ENCODE assay signal across 8 cellular contexts in the genomic region with DNA sequence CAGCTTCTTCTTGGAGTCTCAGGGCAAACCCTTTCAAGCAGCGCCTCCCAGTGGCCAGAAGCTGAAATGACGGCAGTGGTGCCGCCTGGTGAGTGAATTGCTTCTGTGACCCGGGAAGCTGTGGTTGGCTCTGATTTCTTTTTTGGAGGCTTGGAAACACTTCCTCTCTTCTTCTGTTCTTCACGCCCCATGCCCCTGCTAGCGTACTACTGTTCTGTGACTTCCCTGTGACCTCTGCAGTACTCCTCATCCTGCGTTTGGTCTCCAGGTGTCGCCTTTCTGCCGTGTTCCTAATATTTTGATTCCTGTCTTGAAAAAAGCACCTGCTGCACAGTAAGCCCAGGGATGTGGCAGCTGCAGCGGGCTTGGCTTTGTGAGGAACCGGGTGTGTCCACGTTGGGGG.
DNase-seq lines count a peak whose midpoint lies in the region; ATAC-seq and TF ChIP-seq lines count a peak whose summit lies in the region.
"Not testable (repeated sequence)": the region's sequence is repeated elsewhere in the genome, so short reads cannot be mapped to it uniquely, and the experiment has no call there.

No MANE protein-coding gene starts in this region.

- H3K4me3 Mint-ChIP-seq in CD4-positive, CD25-positive, alpha-beta regulatory T cell, result not testable (repeated sequence)

- H3K27ac ChIP-seq in CD4-positive, CD25-positive, alpha-beta regulatory T cell (ENCODE audit: insufficient read depth, low read length, poor library complexity, severe bottlenecking); foreskin keratinocyte: not testable (repeated sequence)

- not testable (repeated sequence) for H3K27me3 Mint-ChIP-seq in CD4-positive, CD25-positive, alpha-beta regulatory T cell

- H3K4me3 ChIP-seq in CD4-positive, CD25-positive, alpha-beta regulatory T cell (ENCODE audit: low read depth, low read length); adipocyte (ENCODE audit: low read length): not testable (repeated sequence)

- not testable (repeated sequence) for H3K27ac Mint-ChIP-seq in CD4-positive, CD25-positive, alpha-beta regulatory T cell

- ATAC-seq in CD4-positive, CD25-positive, alpha-beta regulatory T cell (ENCODE audit: low read depth in 2 of 2); foreskin keratinocyte: not testable (repeated sequence)

- not testable (repeated sequence) for H3K4me1 ChIP-seq in CD4-positive, CD25-positive, alpha-beta regulatory T cell (ENCODE audit: control insufficient read depth, insufficient read depth, low read length, poor library complexity, severe bottlenecking); adipocyte (ENCODE audit: control insufficient read depth, insufficient read depth, low read length); foreskin keratinocyte

- peak; percentile 81 for TF ChIP-seq CTCF in foreskin keratinocyte (conservative IDR thresholded peaks at IDR 0.05)

- not testable (repeated sequence) for H3K9me3 ChIP-seq in CD4-positive, CD25-positive, alpha-beta regulatory T cell (ENCODE audit: control insufficient read depth in 2 of 2, low read length in 2 of 2); adipocyte (ENCODE audit: control insufficient read depth, low read length)

- H3K9ac ChIP-seq in adipocyte (ENCODE audit: low read length), result not testable (repeated sequence)

- peak; percentile 36 to 44 (median 38) for DNase-seq in CD4-positive, CD25-positive, alpha-beta regulatory T cell
- peak; percentile 45 for DNase-seq in HK-2 (ENCODE audit: unreplicated experiment)
- DNase-seq in NCI-H345 (lab: John Stamatoyannopoulos, UW), result peak; percentile 42
- peak; percentile 49 for DNase-seq in T1000 (lab: John Stamatoyannopoulos, UW)
- peak; percentile 51 for DNase-seq in adipocyte (ENCODE audit: low read depth)
- not testable (repeated sequence) for DNase-seq in foreskin keratinocyte
- peak; percentile 63 for DNase-seq in mucosa of gallbladder (ENCODE audit: low spot score)
- DNase-seq in stimulated activated CD8-positive, alpha-beta memory T cell treated with anti-CD3 and anti-CD28 coated beads, Interleukin-4, amount 100 ng/mL, for 48 hours, result peak; percentile 53

- H3K27me3 ChIP-seq in CD4-positive, CD25-positive, alpha-beta regulatory T cell (ENCODE audit: control insufficient read depth, insufficient read depth, low read length); adipocyte (replicated peaks; ENCODE audit: control insufficient read depth, insufficient read depth, low read length); foreskin keratinocyte: not testable (repeated sequence)

- not testable (repeated sequence) for H3K36me3 Mint-ChIP-seq in CD4-positive, CD25-positive, alpha-beta regulatory T cell

- H3K9me3 Mint-ChIP-seq in CD4-positive, CD25-positive, alpha-beta regulatory T cell, result not testable (repeated sequence)

- not testable (repeated sequence) for H3K4me1 Mint-ChIP-seq in CD4-positive, CD25-positive, alpha-beta regulatory T cell

- H3K36me3 ChIP-seq in CD4-positive, CD25-positive, alpha-beta regulatory T cell (ENCODE audit: control insufficient read depth, insufficient read depth, low read length); adipocyte (ENCODE audit: control insufficient read depth, insufficient read depth, low read length, severe bottlenecking): not testable (repeated sequence)
